ENCODE assay signal across 8 cellular contexts in the genomic region with DNA sequence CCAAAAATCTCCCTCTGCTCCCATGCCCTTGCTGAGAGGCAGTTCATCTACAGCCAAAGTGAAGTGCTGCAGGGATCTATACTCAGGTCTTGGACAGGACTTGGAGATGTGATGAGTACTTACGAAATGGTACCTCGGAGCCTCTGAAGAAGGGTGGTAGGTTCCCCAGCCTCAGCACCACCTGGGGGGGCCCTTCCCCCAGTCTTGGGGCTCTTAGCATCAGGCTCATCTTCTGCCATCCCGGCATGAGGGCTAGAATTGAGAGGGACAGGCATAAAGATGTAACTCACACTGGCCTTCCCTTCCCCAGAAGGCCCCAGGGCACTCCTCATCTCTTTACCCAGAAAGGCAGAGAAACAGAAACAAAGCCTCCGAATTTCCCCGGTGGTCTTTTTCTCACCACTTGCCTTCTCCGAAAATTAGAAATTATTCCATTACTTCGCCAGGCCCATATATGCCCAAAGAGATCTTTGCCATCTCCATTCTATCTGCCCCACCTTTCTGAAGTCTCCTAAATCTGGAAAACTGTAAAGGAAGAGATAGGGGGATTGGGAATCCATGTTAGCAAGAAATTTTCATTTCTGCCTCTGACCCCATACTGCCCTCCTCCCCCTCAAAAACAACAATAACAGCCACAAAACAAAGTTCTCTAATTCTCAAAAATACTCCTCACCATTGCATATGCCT. TPM values are rescaled to one million over a fixed set of nuclear protein-coding genes. Genes with fewer than 3 reads are reported as not detected.
DNase-seq lines count a peak whose midpoint lies in the region; ATAC-seq, FAIRE-seq and TF ChIP-seq lines count a peak whose summit lies in the region.

No MANE protein-coding gene starts in this region.

- peaks cover 9 to 37% (median 25%) of the 10 kb centered on the region in 4 donors for H3K36me3 ChIP-seq in sigmoid colon

- no peak for TF ChIP-seq POLR2A in sigmoid colon (IDR thresholded peaks at IDR 0.05)
- TF ChIP-seq POLR2A in H54 (IDR thresholded peaks at IDR 0.05; ENCODE audit: low read depth, low read length) = no peak

- 49 to 73% methylated on average over 7 of the region's 7 CpGs for WGBS in sigmoid colon, 2 donors

- no peak for TF ChIP-seq EP300 in sigmoid colon (IDR thresholded peaks at IDR 0.05)

- no peak for DNase-seq in GM12864 (ENCODE audit: low read depth)
- no peak for DNase-seq in fibroblast of the aortic adventitia (ENCODE audit: low read depth)
- no peak for DNase-seq in sigmoid colon
- no peak for DNase-seq in stimulated activated CD4-positive, alpha-beta T cell treated with anti-CD3 and anti-CD28 coated beads, Interleukin-12 subunit alpha, Interleukin-12 subunit beta, amount 100 ng/mL, for 4 hours
- no peak for DNase-seq in H54 (ENCODE audit: insufficient read length, low spot score)
- DNase-seq in NCI-H526 treated with DMSO at 0.1 percent for 48 hours (lab: John Stamatoyannopoulos, UW) = no peak

- TF ChIP-seq CTCF in GM12864 (IDR thresholded peaks at IDR 0.05; ENCODE audit: low read depth, low read length, missing control alignments) (no peak), WI38 (IDR thresholded peaks at IDR 0.05; ENCODE audit: low read depth, low read length) (no peak), fibroblast of the aortic adventitia (IDR thresholded peaks at IDR 0.05; ENCODE audit: insufficient read depth, low read length) (no peak), sigmoid colon (IDR thresholded peaks at IDR 0.05) (no peak)

- intact Hi-C loops in sigmoid colon (cut with DNase I) = loop anchor here (2.0 to 5.0 kb wide), 2 partner anchors 53 to 64 kb away; a partner anchor contains a TSS

- H3K27me3 ChIP-seq in sigmoid colon = no peaks in the 10 kb centered on the region

- ATAC-seq in GM18520 (IDR thresholded peaks at IDR 0.05; ENCODE audit: unreplicated experiment) = no peak

- peak overlapping the region; percentile 88 to 94 (median 92) for H3K27ac ChIP-seq in sigmoid colon

- no peak for FAIRE-seq in H54 (lab: Jason Lieb, UNC)

- H3K4me3 ChIP-seq in GM12864 (ENCODE audit: low read depth, low read length) = peak overlapping the region; percentile 65
- H3K4me3 ChIP-seq in WI38 (ENCODE audit: low read depth, low read length) = peak overlapping the region; percentile 83
- H3K4me3 ChIP-seq in fibroblast of the aortic adventitia (ENCODE audit: low read depth, low read length) = peak overlapping the region; percentile 89
- peak overlapping the region; percentile 66 to 87 (median 73) for H3K4me3 ChIP-seq in sigmoid colon

- H3K9me3 ChIP-seq in sigmoid colon = no peaks in the 10 kb centered on the region

- peaks cover 0 to 18% (median 11%) of the 10 kb centered on the region in 4 donors for H3K4me1 ChIP-seq in sigmoid colon

RNA-seq across cellular contexts. Expression of a gene that starts 0.8 kb away (rescaled TPM):
- total RNA-seq in fibroblast of the aortic adventitia (ENCODE audit: low replicate concordance) (27.1 and 32.8 TPM in 2 replicates), sigmoid colon (10 to 100 TPM; 39.6 to 67.9 (median 56.1) TPM)
- 10 to 100 TPM; 12.0 to 46.6 (median 20.6) TPM for polyA plus RNA-seq in sigmoid colon

RNA-seq across cellular contexts. Expression of a gene that starts 19.0 kb away (rescaled TPM):
- total RNA-seq in fibroblast of the aortic adventitia (ENCODE audit: low replicate concordance) (38.8 and 41.0 TPM in 2 replicates), sigmoid colon (10 to 100 TPM; 57.6 to 75.2 (median 62.4) TPM)
- polyA plus RNA-seq in sigmoid colon = 10 to 100 TPM; 25.2 to 42.0 (median 25.7) TPM

RNA-seq across cellular contexts. Expression of a gene that starts 26.3 kb away (rescaled TPM):
- total RNA-seq in fibroblast of the aortic adventitia (ENCODE audit: low replicate concordance) = 26.8 and 70.5 TPM in 2 replicates
- total RNA-seq in sigmoid colon = 100 to 1,000 TPM in 3 of 4 donors, 10 to 100 TPM in 1; 95.8 to 142 (median 127) TPM
- 1,000 to 10,000 TPM in 1 of 3 donors, 100 to 1,000 TPM in 2; 787 to 1,051 (median 895) TPM for polyA plus RNA-seq in sigmoid colon

RNA-seq across cellular contexts. Expression of a gene that starts 53.1 kb away (rescaled TPM):
- total RNA-seq in fibroblast of the aortic adventitia (ENCODE audit: low replicate concordance) = 281 and 892 TPM in 2 replicates
- 100 to 1,000 TPM; 237 to 277 (median 249) TPM for total RNA-seq in sigmoid colon
- polyA plus RNA-seq in sigmoid colon = 100 to 1,000 TPM; 321 to 362 (median 338) TPM
